8 cellular contexts compared by ENCODE assay signal in the genomic region with DNA sequence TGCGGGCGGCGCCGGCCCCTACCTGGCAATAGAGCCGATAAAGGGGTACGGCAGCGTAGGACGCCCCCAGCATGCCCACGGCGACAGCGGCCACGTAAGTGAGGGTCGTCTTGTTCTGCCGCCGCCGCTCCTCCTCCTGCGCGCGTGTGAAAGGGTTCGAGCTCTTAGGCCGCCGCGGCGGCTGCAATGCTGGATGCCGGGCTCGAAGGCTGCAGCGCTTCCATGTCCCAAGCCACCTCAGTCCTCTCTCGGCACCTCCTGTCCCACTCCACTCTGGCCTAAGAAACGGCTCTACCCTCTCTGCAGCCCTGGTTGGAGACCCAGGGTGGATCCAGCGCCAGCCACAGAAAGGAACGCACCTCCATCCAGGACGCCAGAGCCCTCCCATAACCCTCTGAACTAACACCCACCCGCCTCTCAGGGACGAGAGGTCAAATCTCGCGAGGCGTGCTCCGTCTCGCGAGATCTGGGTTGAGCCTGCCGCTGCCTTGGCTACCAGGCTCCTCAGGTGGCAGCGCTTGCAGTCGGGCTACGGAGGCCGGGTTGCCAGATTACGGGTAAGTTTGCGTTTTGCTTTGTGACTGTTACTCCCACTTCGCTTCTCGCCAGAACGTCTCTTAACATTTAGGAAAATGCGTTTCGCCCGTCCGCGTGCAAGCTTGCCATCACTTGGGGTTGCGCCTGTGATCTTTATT. TPM values are rescaled to one million over a fixed set of nuclear protein-coding genes. Genes with fewer than 3 reads are reported as not detected.
A peak's percentile ranks its signal among the peaks of the same experiment; 100 is the strongest.
DNase-seq lines count a peak whose midpoint lies in the region; ATAC-seq, FAIRE-seq and TF ChIP-seq lines count a peak whose summit lies in the region.

A gene with protein sequence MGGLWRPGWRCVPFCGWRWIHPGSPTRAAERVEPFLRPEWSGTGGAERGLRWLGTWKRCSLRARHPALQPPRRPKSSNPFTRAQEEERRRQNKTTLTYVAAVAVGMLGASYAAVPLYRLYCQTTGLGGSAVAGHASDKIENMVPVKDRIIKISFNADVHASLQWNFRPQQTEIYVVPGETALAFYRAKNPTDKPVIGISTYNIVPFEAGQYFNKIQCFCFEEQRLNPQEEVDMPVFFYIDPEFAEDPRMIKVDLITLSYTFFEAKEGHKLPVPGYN (minus strand): TSS at position 396 of the 695 bp plus-strand sequence. CDS start 8 bp downstream, at position 388.
STXBP4 (plus strand) TSS at position 507 of the 695 bp plus-strand sequence. CDS start 17,455 bp downstream, outside the sequence.

- peak within 1 kb of the TSS; percentile 91 for H2AFZ ChIP-seq in endothelial cell of umbilical vein (ENCODE audit: low read depth, low read length)

- 0% methylated on average over 36 to 40 of the region's 56 CpGs for WGBS in mesodermal cell (ENCODE audit: insufficient coverage in 2 of 2), 2 experiments

- no peaks in the 10 kb centered on the region for H4K20me1 ChIP-seq in endothelial cell of umbilical vein (replicated peaks; ENCODE audit: control insufficient read depth, extremely low read depth, insufficient read depth, low read length)

- H3K36me3 ChIP-seq in HUES48 (ENCODE audit: control insufficient read depth, insufficient read depth, low read length) (peaks cover 22% of the 10 kb centered on the region), endothelial cell of umbilical vein (ENCODE audit: control insufficient read depth in 2 of 2, extremely low read depth in 1 of 2, insufficient read depth in 2 of 2, low read length in 2 of 2) (peaks cover 0 to 5% of the 10 kb centered on the region in 2 experiments), mesodermal cell (ENCODE audit: control insufficient read depth, insufficient read depth, low read length) (peaks cover 22% of the 10 kb centered on the region)

- H3K9me3 ChIP-seq in HUES48 (ENCODE audit: control insufficient read depth, insufficient read depth, low read length) = no peaks in the 10 kb centered on the region
- H3K9me3 ChIP-seq in endothelial cell of umbilical vein (replicated peaks; ENCODE audit: control insufficient read depth, insufficient read depth, low read length) = no peaks in the 10 kb centered on the region
- H3K9me3 ChIP-seq in mesodermal cell (ENCODE audit: control insufficient read depth, low read length) = no peaks in the 10 kb centered on the region

- FAIRE-seq in D721Med (lab: Jason Lieb, UNC) (no peak), endothelial cell of umbilical vein (lab: Jason Lieb, UNC) (peak; percentile 87)

- BruUV-seq in endothelial cell of umbilical vein (replicated peaks; lab: Mats Ljungman, UMichigan) = TSS peak; percentile 30

- H3K4me3 ChIP-seq in HUES48 (ENCODE audit: low read depth, low read length) (peak within 1 kb of the TSS; percentile 90), endothelial cell of umbilical vein (replicated peaks in 1 of 3; ENCODE audit: insufficient read depth in 1 of 3, low read depth in 1 of 3, low read length in 3 of 3) (peak within 1 kb of the TSS; percentile 43 to 94 (median 80)), mesodermal cell (ENCODE audit: extremely low read depth, insufficient read depth, low read length, poor library complexity, severe bottlenecking) (peak within 1 kb of the TSS; percentile 76)

- peaks cover 32% of the 10 kb centered on the region for H3K79me2 ChIP-seq in endothelial cell of umbilical vein (ENCODE audit: control insufficient read depth, insufficient read depth, low read length)

- peak within 1 kb of the TSS; percentile 89 for H3K27ac ChIP-seq in HUES48 (ENCODE audit: low read depth, low read length)
- H3K27ac ChIP-seq in endothelial cell of umbilical vein (ENCODE audit: insufficient read depth, low read depth, low read length) = peak within 1 kb of the TSS; percentile 52
- peak within 1 kb of the TSS; percentile 84 for H3K27ac ChIP-seq in mesodermal cell (ENCODE audit: low read depth, low read length, severe bottlenecking)

- POLR2A ChIA-PET in endothelial cell of umbilical vein (lab: Charles Lee) = no interaction called here

- TF ChIP-seq CTCF in D721Med (IDR thresholded peaks at IDR 0.05; ENCODE audit: insufficient read depth, missing control alignments) (peak; percentile 38), endothelial cell of umbilical vein (IDR thresholded peaks at IDR 0.05; ENCODE audit: extremely low read depth in 1 of 2, insufficient read depth in 1 of 2, low read depth in 1 of 2, low read length in 2 of 2) (peak in 1 of 2 donors; percentile 39)

- dilution Hi-C loops in endothelial cell of umbilical vein (cut with MboI; ENCODE audit: extremely low pct_ligation_motif_present, low sequenced_read_pairs) = no loop called here

- peak; percentile 48 for DNase-seq in D721Med (ENCODE audit: insufficient read length, low spot score)
- DNase-seq in NOMO-1 treated with dmso at 0.1 percent for 144 hours (lab: John Stamatoyannopoulos, UW; ENCODE audit: unreplicated experiment) = peak; percentile 92
- DNase-seq in activated CD8-positive, alpha-beta memory T cell treated with anti-CD3 and anti-CD28 coated beads, Interleukin-2, amount 50 U/mL, for 24 hours (ENCODE audit: extremely low read depth) = peak; percentile 74
- peak; percentile 98 for DNase-seq in endothelial cell of umbilical vein (ENCODE audit: low read depth, low spot score)
- DNase-seq in stimulated activated CD8-positive, alpha-beta memory T cell treated with anti-CD3 and anti-CD28 coated beads, Interleukin-15, amount 100 ng/mL, for 24 hours (ENCODE audit: low read depth) = peak; percentile 83

- H3K9ac ChIP-seq in HUES48 (ENCODE audit: low read depth, low read length) = peak within 1 kb of the TSS; percentile 92
- peak within 1 kb of the TSS; percentile 74 for H3K9ac ChIP-seq in endothelial cell of umbilical vein (replicated peaks; ENCODE audit: extremely low read depth, insufficient read depth, low read length)

- H3K4me1 ChIP-seq in HUES48 (ENCODE audit: control insufficient read depth, insufficient read depth, low read length) = peaks cover 5% of the 10 kb centered on the region; the same call in 1 of the 2 replicates
- H3K4me1 ChIP-seq in endothelial cell of umbilical vein (ENCODE audit: control insufficient read depth, extremely low read depth, insufficient read depth, low read length) = peaks cover 19% of the 10 kb centered on the region
- H3K4me1 ChIP-seq in mesodermal cell (ENCODE audit: control insufficient read depth, insufficient read depth, low read length, poor library complexity, severe bottlenecking) = no peaks in the 10 kb centered on the region

- CTCF ChIA-PET in endothelial cell of umbilical vein (lab: Charles Lee) = interaction anchor here (0.9 to 2.0 kb wide), 4 partner anchors 9 to 565 kb away, joined by 3 to 8 read pairs (median 4); no protein-coding TSS in a partner anchor

- TF ChIP-seq POLR2A in endothelial cell of umbilical vein (IDR thresholded peaks at IDR 0.05; ENCODE audit: low read depth, low read length) = peak; percentile 93

- H3K4me2 ChIP-seq in endothelial cell of umbilical vein (ENCODE audit: insufficient read depth, low read length) = peak within 1 kb of the TSS; percentile 94

- intact Hi-C loops in endothelial cell of umbilical vein (cut with micrococcal nuclease) = loop anchor here (1.0 kb wide), 1 partner anchor 1935 kb away; no protein-coding TSS in a partner anchor

- ATAC-seq in GM21447 (IDR thresholded peaks at IDR 0.05; ENCODE audit: unreplicated experiment) = peak; percentile 91

- H3K27me3 ChIP-seq in HUES48 (ENCODE audit: control insufficient read depth, insufficient read depth, low read length) (no peaks in the 10 kb centered on the region), endothelial cell of umbilical vein (ENCODE audit: control insufficient read depth in 2 of 2, insufficient read depth in 2 of 2, low read length in 2 of 2) (no peaks in the 10 kb centered on the region)

- no peaks in the 10 kb centered on the region for H3K9me1 ChIP-seq in endothelial cell of umbilical vein (replicated peaks; ENCODE audit: control insufficient read depth, extremely low read depth, insufficient read depth, low read length)

TF ChIP-seq in endothelial cell of umbilical vein, 7 proteins besides CTCF, POLR2A, EP300 and RAD21:
- TF ChIP-seq POLR2AphosphoS5 (IDR thresholded peaks at IDR 0.05; ENCODE audit: insufficient read depth, low read depth, low read length) (peak; percentile 85), EZH2 (IDR thresholded peaks at IDR 0.05; ENCODE audit: borderline replicate concordance, low read depth, low read length, severe bottlenecking) (no peak), MYC (IDR thresholded peaks at IDR 0.05; ENCODE audit: low read depth, low read length) (peak; percentile 52), JUN (IDR thresholded peaks at IDR 0.05; ENCODE audit: borderline replicate concordance, insufficient read depth, insufficient read length, low read depth) (no peak)
- TF ChIP-seq, protein P1, sequence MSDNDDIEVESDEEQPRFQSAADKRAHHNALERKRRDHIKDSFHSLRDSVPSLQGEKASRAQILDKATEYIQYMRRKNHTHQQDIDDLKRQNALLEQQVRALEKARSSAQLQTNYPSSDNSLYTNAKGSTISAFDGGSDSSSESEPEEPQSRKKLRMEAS (IDR thresholded peaks at IDR 0.05; ENCODE audit: insufficient read depth, insufficient read length) = peak; percentile 4

RNA-seq across cellular contexts. Expression of the first gene that starts in this region (rescaled TPM):
- total RNA-seq in endothelial cell of umbilical vein = 55.6 and 55.9 TPM in 2 replicates
- 47.3 and 58.4 TPM in 2 replicates for polyA plus RNA-seq in endothelial cell of umbilical vein
- 33.4 and 44.1 TPM in 2 replicates for polyA plus RNA-seq in endothelial cell of umbilical vein (2011; cell fraction: cytosol; rRNA removed)
- 55.8 and 62.7 TPM in 2 replicates for polyA plus RNA-seq in endothelial cell of umbilical vein (2011; cell fraction: nucleus; rRNA removed)
- polyA plus RNA-seq in endothelial cell of umbilical vein (2012) = 50.4 and 57.9 TPM in 2 replicates
- 37.1 and 41.4 TPM in 2 replicates for polyA minus RNA-seq in endothelial cell of umbilical vein
- 49.8 TPM for polyA minus RNA-seq in endothelial cell of umbilical vein (2011; cell fraction: cytosol; rRNA and poly(A)+ RNA removed)
- 24.4 and 26.9 TPM in 2 replicates for polyA minus RNA-seq in endothelial cell of umbilical vein (2011; cell fraction: nucleus; rRNA and poly(A)+ RNA removed)
- 44.9 TPM for polyA plus RNA-seq in mesodermal cell (2013, experiment 1 of 2)
- 41.3 TPM for polyA plus RNA-seq in mesodermal cell (2013, experiment 2 of 2)

RNA-seq across cellular contexts. Expression of gene STXBP4, which starts in this region (rescaled TPM):
- total RNA-seq in endothelial cell of umbilical vein = 11.3 and 12.9 TPM in 2 replicates
- 1.8 and 1.9 TPM in 2 replicates for polyA plus RNA-seq in endothelial cell of umbilical vein
- 2.3 and 3.3 TPM in 2 replicates for polyA plus RNA-seq in endothelial cell of umbilical vein (2011; cell fraction: cytosol; rRNA removed)
- polyA plus RNA-seq in endothelial cell of umbilical vein (2011; cell fraction: nucleus; rRNA removed) = 7.2 and 10.1 TPM in 2 replicates
- polyA plus RNA-seq in endothelial cell of umbilical vein (2012) = 4.5 and 12.5 TPM in 2 replicates
- polyA minus RNA-seq in endothelial cell of umbilical vein = 6.9 and 8.0 TPM in 2 replicates
- polyA minus RNA-seq in endothelial cell of umbilical vein (2011; cell fraction: cytosol; rRNA and poly(A)+ RNA removed) = 4.2 TPM
- 18.5 and 28.7 TPM in 2 replicates for polyA minus RNA-seq in endothelial cell of umbilical vein (2011; cell fraction: nucleus; rRNA and poly(A)+ RNA removed)
- polyA plus RNA-seq in mesodermal cell (2013, experiment 1 of 2) = 5.2 TPM
- 7.9 TPM for polyA plus RNA-seq in mesodermal cell (2013, experiment 2 of 2)

Comparison
In these comparisons a context has a peak if more than half of its experiments do, and no peak if none do; other contexts are left out.
1. Peak in every context shown above with its lines: DNase-seq, ATAC-seq, H3K4me3 ChIP-seq and H3K27ac ChIP-seq.
2. DNase-seq: peak in every context shown above with its lines; median percentile 98 in endothelial cell of umbilical vein; 92 in NOMO-1 treated with dmso at 0.1 percent for 144 hours; 83 in stimulated activated CD8-positive, alpha-beta memory T cell treated with anti-CD3 and anti-CD28 coated beads, Interleukin-15, amount 100 ng/mL, for 24 hours; 74 in activated CD8-positive, alpha-beta memory T cell treated with anti-CD3 and anti-CD28 coated beads, Interleukin-2, amount 50 U/mL, for 24 hours; 48 in D721Med.